In genomic region chr20:51287628-51288413, GRCh38 we compare ENCODE assay signal across 1 cellular context.
TF ChIP-seq lines count a peak whose summit lies in the region.

No MANE protein-coding gene starts in this region.

TF ChIP-seq in SK-N-SH, 30 proteins besides CTCF, POLR2A, EP300 and RAD21 (continued from another document):
- no peak for TF ChIP-seq FOXM1 (IDR thresholded peaks at IDR 0.05; ENCODE audit: low read depth)
TF ChIP-seq in SK-N-SH: peak in this region for 0.
